ENCODE assay signal across 14 cellular contexts in genomic region chr3:124504332-124505059, GRCh38.
DNase-seq lines count a peak whose midpoint lies in the region; TF ChIP-seq lines count a peak whose summit lies in the region.
"Had no signal": no experiment of that assay in that cellular context is flagged by ENCODE, and none has a peak within 500 bp of the region (broad histone marks: within the 10 kb centered on the region; RNA-seq: fewer than 3 reads in every experiment).

No MANE protein-coding gene starts in this region.

- POLR2A ChIA-PET in AG04449 (lab: Yijun Ruan, JAX) = no interaction called here

- no peak overlapping the region for H3K4me3 ChIP-seq in AG04449 (ENCODE audit: low read depth, low read length)
- H3K4me3 ChIP-seq: colonic mucosa, stomach had no signal

- CTCF ChIA-PET in AG04449 (lab: Yijun Ruan, JAX) = interaction anchor here (2.9 to 3.4 kb wide), 2 partner anchors 13 to 56 kb away, joined by 14 to 19 read pairs; no protein-coding TSS in a partner anchor

- DNase-seq in AG04449 (ENCODE audit: low read depth, low spot score) (peak; percentile 65), H4 (ENCODE audit: low spot score) (peak; percentile 41), astrocyte of the hippocampus (ENCODE audit: low read depth, low spot score) (peak; percentile 88), hepatic stellate cell (ENCODE audit: low spot score) (peak; percentile 6), HK-2 (ENCODE audit: unreplicated experiment) (no peak), mucosa of gallbladder (ENCODE audit: low spot score) (no peak), SIG-M5 (lab: John Stamatoyannopoulos, UW) (no peak), UCSD-AML1 (lab: John Stamatoyannopoulos, UW; ENCODE audit: unreplicated experiment) (no peak)
- DNase-seq: activated T-cell treated with anti-CD3 and anti-CD28 coated beads, Interleukin-2, amount 50 U/mL, for 72 hours; CD8-positive, alpha-beta T cell; colonic mucosa; Kasumi-1; naive thymus-derived CD8-positive, alpha-beta T cell; stomach had no signal

- TF ChIP-seq CTCF in AG04449 (IDR thresholded peaks at IDR 0.05; ENCODE audit: insufficient read depth, low read length, missing control alignments) = no peak

Comparison
In these comparisons a context has a peak if more than half of its experiments do, and no peak if none do; other contexts are left out.
1. DNase-seq: peak in AG04449 (single experiment), H4 (single experiment), astrocyte of the hippocampus (single experiment) and hepatic stellate cell (single experiment); none in HK-2 (single experiment), mucosa of gallbladder (single experiment), SIG-M5 (single experiment) and UCSD-AML1 (single experiment).